1 cellular context compared by ENCODE assay signal in the genomic region with DNA sequence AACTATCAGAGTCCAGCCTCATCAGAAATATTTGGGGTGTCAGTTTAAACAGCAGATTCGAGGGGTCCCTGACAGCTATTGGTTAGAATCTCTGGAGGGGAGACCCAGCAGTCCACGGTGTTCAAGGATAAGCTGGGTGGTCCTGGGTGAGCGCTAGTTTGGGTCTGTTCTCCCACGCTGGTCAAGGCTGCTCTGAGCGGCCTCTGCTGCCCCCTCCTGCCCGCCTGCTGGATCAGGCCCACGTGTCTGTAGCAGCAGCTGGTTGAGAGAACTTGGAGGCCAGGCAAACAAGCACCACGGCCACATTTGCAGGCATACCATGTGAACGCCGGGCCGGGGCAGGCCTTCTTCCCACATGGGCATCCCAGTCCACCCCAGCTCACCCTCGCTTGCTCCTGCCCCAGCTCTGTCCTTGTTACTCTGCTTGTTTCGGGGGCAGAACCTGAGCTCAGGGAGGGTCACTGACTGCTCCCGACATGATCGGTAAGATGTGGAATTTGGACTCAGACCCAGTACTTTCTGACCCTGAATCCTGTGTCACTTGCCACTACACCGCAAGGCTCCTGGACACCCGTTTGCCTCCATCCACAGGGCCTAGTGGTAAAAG.
TF ChIP-seq lines count a peak whose summit lies in the region.

No MANE protein-coding gene starts in this region.

TF ChIP-seq in HepG2, 621 proteins besides CTCF, POLR2A, EP300 and RAD21 (continues in another document):
- TF ChIP-seq ZNF703 (CRISPR knock-in tag; IDR thresholded peaks at IDR 0.05; ENCODE audit: borderline replicate concordance) (no peak), CBX2 (IDR thresholded peaks at IDR 0.05; ENCODE audit: low read depth, low read length) (no peak), CBX2 (CRISPR knock-in tag; IDR thresholded peaks at IDR 0.05; ENCODE audit: low read depth) (no peak), ZNF782 (CRISPR knock-in tag; IDR thresholded peaks at IDR 0.05; ENCODE audit: borderline replicate concordance) (no peak), STAG1 (CRISPR knock-in tag; IDR thresholded peaks at IDR 0.05) (peak; percentile 97), JDP2 (CRISPR knock-in tag; IDR thresholded peaks at IDR 0.05; ENCODE audit: borderline replicate concordance) (no peak), ZNF660 (CRISPR knock-in tag; IDR thresholded peaks at IDR 0.05; ENCODE audit: borderline replicate concordance, low read depth) (no peak), ZNF335 (CRISPR knock-in tag; IDR thresholded peaks at IDR 0.05) (no peak), ZBTB20 (CRISPR knock-in tag; IDR thresholded peaks at IDR 0.05; ENCODE audit: borderline replicate concordance, low read depth) (no peak), EHMT2 (IDR thresholded peaks at IDR 0.05; ENCODE audit: borderline replicate concordance, low read depth, low read length) (no peak), ZNF678 (CRISPR knock-in tag; IDR thresholded peaks at IDR 0.05) (no peak), THYN1 (CRISPR knock-in tag; IDR thresholded peaks at IDR 0.05; ENCODE audit: borderline replicate concordance, low read depth) (no peak), NKX3-1 (CRISPR knock-in tag; IDR thresholded peaks at IDR 0.05) (no peak), ZNF709 (CRISPR knock-in tag; IDR thresholded peaks at IDR 0.05) (no peak), GABPB1 (CRISPR knock-in tag; IDR thresholded peaks at IDR 0.05) (0 out of 2 replicates have a peak, but pooled peaks have one; percentile 16), IRX3 (CRISPR knock-in tag; IDR thresholded peaks at IDR 0.05; ENCODE audit: borderline replicate concordance, low read depth) (no peak), CAMTA2 (CRISPR knock-in tag; IDR thresholded peaks at IDR 0.05; ENCODE audit: borderline replicate concordance) (no peak), NR2F2 (IDR thresholded peaks at IDR 0.05; ENCODE audit: borderline replicate concordance, low read depth) (no peak), HNRNPH1 (optimal IDR thresholded peaks at IDR 0.05; ENCODE audit: low read depth, low read length) (no peak), CENPX (CRISPR knock-in tag; IDR thresholded peaks at IDR 0.05) (no peak), ZIK1 (CRISPR knock-in tag; IDR thresholded peaks at IDR 0.05; ENCODE audit: borderline replicate concordance, low read depth) (no peak), ZNF121 (CRISPR knock-in tag; IDR thresholded peaks at IDR 0.05) (0 out of 2 replicates have a peak, but pooled peaks have one; percentile 28), XBP1 (CRISPR knock-in tag; IDR thresholded peaks at IDR 0.05) (no peak), BHLHE40 (IDR thresholded peaks at IDR 0.05; ENCODE audit: low read length) (peak; percentile 26; the same call in 1 of the 2 replicates), ZNF34 (CRISPR knock-in tag; IDR thresholded peaks at IDR 0.05; ENCODE audit: borderline replicate concordance) (no peak), SMYD3 (CRISPR knock-in tag; IDR thresholded peaks at IDR 0.05) (no peak), ZNF577 (CRISPR knock-in tag; IDR thresholded peaks at IDR 0.05; ENCODE audit: borderline replicate concordance, low read depth) (no peak), TARDBP (CRISPR knock-in tag; IDR thresholded peaks at IDR 0.05) (no peak), FOXO1 (CRISPR knock-in tag; IDR thresholded peaks at IDR 0.05) (peak; percentile 37; the same call in 1 of the 2 replicates), ERF (CRISPR knock-in tag; IDR thresholded peaks at IDR 0.05) (no peak), ZNF75D (CRISPR knock-in tag; IDR thresholded peaks at IDR 0.05; ENCODE audit: borderline replicate concordance) (no peak), PTBP1 (IDR thresholded peaks at IDR 0.05; ENCODE audit: low read depth, low read length, poor library complexity, severe bottlenecking) (no peak), FOXC1 (CRISPR knock-in tag; IDR thresholded peaks at IDR 0.05; ENCODE audit: borderline replicate concordance) (no peak)
- TF ChIP-seq, protein P1, sequence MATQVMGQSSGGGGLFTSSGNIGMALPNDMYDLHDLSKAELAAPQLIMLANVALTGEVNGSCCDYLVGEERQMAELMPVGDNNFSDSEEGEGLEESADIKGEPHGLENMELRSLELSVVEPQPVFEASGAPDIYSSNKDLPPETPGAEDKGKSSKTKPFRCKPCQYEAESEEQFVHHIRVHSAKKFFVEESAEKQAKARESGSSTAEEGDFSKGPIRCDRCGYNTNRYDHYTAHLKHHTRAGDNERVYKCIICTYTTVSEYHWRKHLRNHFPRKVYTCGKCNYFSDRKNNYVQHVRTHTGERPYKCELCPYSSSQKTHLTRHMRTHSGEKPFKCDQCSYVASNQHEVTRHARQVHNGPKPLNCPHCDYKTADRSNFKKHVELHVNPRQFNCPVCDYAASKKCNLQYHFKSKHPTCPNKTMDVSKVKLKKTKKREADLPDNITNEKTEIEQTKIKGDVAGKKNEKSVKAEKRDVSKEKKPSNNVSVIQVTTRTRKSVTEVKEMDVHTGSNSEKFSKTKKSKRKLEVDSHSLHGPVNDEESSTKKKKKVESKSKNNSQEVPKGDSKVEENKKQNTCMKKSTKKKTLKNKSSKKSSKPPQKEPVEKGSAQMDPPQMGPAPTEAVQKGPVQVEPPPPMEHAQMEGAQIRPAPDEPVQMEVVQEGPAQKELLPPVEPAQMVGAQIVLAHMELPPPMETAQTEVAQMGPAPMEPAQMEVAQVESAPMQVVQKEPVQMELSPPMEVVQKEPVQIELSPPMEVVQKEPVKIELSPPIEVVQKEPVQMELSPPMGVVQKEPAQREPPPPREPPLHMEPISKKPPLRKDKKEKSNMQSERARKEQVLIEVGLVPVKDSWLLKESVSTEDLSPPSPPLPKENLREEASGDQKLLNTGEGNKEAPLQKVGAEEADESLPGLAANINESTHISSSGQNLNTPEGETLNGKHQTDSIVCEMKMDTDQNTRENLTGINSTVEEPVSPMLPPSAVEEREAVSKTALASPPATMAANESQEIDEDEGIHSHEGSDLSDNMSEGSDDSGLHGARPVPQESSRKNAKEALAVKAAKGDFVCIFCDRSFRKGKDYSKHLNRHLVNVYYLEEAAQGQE (IDR thresholded peaks at IDR 0.05; ENCODE audit: borderline replicate concordance in 1 of 2, low read depth in 1 of 2, low read length in 2 of 2): no peak
- TF ChIP-seq, protein P2, sequence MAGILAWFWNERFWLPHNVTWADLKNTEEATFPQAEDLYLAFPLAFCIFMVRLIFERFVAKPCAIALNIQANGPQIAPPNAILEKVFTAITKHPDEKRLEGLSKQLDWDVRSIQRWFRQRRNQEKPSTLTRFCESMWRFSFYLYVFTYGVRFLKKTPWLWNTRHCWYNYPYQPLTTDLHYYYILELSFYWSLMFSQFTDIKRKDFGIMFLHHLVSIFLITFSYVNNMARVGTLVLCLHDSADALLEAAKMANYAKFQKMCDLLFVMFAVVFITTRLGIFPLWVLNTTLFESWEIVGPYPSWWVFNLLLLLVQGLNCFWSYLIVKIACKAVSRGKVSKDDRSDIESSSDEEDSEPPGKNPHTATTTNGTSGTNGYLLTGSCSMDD (CRISPR knock-in tag; IDR thresholded peaks at IDR 0.05): no peak
- TF ChIP-seq, protein P3, sequence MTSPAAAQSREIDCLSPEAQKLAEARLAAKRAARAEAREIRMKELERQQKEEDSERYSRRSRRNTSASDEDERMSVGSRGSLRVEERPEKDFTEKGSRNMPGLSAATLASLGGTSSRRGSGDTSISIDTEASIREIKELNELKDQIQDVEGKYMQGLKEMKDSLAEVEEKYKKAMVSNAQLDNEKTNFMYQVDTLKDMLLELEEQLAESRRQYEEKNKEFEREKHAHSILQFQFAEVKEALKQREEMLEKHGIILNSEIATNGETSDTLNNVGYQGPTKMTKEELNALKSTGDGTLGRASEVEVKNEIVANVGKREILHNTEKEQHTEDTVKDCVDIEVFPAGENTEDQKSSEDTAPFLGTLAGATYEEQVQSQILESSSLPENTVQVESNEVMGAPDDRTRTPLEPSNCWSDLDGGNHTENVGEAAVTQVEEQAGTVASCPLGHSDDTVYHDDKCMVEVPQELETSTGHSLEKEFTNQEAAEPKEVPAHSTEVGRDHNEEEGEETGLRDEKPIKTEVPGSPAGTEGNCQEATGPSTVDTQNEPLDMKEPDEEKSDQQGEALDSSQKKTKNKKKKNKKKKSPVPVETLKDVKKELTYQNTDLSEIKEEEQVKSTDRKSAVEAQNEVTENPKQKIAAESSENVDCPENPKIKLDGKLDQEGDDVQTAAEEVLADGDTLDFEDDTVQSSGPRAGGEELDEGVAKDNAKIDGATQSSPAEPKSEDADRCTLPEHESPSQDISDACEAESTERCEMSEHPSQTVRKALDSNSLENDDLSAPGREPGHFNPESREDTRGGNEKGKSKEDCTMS (CRISPR knock-in tag; conservative IDR thresholded peaks at IDR 0.05): no peak
- TF ChIP-seq, protein P4, sequence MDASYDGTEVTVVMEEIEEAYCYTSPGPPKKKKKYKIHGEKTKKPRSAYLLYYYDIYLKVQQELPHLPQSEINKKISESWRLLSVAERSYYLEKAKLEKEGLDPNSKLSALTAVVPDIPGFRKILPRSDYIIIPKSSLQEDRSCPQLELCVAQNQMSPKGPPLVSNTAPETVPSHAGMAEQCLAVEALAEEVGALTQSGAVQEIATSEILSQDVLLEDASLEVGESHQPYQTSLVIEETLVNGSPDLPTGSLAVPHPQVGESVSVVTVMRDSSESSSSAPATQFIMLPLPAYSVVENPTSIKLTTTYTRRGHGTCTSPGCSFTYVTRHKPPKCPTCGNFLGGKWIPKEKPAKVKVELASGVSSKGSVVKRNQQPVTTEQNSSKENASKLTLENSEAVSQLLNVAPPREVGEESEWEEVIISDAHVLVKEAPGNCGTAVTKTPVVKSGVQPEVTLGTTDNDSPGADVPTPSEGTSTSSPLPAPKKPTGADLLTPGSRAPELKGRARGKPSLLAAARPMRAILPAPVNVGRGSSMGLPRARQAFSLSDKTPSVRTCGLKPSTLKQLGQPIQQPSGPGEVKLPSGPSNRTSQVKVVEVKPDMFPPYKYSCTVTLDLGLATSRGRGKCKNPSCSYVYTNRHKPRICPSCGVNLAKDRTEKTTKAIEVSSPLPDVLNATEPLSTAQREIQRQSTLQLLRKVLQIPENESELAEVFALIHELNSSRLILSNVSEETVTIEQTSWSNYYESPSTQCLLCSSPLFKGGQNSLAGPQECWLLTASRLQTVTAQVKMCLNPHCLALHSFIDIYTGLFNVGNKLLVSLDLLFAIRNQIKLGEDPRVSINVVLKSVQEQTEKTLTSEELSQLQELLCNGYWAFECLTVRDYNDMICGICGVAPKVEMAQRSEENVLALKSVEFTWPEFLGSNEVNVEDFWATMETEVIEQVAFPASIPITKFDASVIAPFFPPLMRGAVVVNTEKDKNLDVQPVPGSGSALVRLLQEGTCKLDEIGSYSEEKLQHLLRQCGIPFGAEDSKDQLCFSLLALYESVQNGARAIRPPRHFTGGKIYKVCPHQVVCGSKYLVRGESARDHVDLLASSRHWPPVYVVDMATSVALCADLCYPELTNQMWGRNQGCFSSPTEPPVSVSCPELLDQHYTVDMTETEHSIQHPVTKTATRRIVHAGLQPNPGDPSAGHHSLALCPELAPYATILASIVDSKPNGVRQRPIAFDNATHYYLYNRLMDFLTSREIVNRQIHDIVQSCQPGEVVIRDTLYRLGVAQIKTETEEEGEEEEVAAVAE (CRISPR knock-in tag; IDR thresholded peaks at IDR 0.05; ENCODE audit: borderline replicate concordance): no peak
- TF ChIP-seq, protein P5, sequence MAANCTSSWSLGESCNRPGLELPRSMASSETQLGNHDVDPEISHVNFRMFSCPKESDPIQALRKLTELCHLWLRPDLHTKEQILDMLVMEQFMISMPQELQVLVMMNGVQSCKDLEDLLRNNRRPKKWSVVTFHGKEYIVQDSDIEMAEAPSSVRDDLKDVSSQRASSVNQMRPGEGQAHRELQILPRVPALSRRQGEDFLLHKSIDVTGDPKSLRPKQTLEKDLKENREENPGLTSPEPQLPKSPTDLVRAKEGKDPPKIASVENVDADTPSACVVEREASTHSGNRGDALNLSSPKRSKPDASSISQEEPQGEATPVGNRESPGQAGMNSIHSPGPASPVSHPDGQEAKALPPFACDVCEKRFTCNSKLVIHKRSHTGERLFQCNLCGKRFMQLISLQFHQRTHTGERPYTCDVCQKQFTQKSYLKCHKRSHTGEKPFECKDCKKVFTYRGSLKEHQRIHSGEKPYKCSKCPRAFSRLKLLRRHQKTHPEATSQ (CRISPR knock-in tag; IDR thresholded peaks at IDR 0.05; ENCODE audit: borderline replicate concordance): no peak
- TF ChIP-seq, protein P6, sequence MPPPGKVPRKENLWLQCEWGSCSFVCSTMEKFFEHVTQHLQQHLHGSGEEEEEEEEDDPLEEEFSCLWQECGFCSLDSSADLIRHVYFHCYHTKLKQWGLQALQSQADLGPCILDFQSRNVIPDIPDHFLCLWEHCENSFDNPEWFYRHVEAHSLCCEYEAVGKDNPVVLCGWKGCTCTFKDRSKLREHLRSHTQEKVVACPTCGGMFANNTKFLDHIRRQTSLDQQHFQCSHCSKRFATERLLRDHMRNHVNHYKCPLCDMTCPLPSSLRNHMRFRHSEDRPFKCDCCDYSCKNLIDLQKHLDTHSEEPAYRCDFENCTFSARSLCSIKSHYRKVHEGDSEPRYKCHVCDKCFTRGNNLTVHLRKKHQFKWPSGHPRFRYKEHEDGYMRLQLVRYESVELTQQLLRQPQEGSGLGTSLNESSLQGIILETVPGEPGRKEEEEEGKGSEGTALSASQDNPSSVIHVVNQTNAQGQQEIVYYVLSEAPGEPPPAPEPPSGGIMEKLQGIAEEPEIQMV (CRISPR knock-in tag; IDR thresholded peaks at IDR 0.05; ENCODE audit: low read depth): no peak
- TF ChIP-seq, protein P7, sequence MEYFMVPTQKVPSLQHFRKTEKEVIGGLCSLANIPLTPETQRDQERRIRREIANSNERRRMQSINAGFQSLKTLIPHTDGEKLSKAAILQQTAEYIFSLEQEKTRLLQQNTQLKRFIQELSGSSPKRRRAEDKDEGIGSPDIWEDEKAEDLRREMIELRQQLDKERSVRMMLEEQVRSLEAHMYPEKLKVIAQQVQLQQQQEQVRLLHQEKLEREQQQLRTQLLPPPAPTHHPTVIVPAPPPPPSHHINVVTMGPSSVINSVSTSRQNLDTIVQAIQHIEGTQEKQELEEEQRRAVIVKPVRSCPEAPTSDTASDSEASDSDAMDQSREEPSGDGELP (IDR thresholded peaks at IDR 0.05; ENCODE audit: borderline replicate concordance, low read depth): peak; percentile 72; the same call in 1 of the 2 replicates
- TF ChIP-seq, protein P8, sequence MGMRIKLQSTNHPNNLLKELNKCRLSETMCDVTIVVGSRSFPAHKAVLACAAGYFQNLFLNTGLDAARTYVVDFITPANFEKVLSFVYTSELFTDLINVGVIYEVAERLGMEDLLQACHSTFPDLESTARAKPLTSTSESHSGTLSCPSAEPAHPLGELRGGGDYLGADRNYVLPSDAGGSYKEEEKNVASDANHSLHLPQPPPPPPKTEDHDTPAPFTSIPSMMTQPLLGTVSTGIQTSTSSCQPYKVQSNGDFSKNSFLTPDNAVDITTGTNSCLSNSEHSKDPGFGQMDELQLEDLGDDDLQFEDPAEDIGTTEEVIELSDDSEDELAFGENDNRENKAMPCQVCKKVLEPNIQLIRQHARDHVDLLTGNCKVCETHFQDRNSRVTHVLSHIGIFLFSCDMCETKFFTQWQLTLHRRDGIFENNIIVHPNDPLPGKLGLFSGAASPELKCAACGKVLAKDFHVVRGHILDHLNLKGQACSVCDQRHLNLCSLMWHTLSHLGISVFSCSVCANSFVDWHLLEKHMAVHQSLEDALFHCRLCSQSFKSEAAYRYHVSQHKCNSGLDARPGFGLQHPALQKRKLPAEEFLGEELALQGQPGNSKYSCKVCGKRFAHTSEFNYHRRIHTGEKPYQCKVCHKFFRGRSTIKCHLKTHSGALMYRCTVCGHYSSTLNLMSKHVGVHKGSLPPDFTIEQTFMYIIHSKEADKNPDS (CRISPR knock-in tag; IDR thresholded peaks at IDR 0.05): no peak
- TF ChIP-seq, protein P9, sequence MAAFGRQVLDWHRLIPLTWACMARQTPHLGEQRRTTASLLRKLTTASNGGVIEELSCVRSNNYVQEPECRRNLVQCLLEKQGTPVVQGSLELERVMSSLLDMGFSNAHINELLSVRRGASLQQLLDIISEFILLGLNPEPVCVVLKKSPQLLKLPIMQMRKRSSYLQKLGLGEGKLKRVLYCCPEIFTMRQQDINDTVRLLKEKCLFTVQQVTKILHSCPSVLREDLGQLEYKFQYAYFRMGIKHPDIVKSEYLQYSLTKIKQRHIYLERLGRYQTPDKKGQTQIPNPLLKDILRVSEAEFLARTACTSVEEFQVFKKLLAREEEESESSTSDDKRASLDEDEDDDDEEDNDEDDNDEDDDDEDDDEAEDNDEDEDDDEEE (CRISPR knock-in tag; IDR thresholded peaks at IDR 0.05): no peak
